ENCODE assay signal across 2 cellular contexts in the genomic region with DNA sequence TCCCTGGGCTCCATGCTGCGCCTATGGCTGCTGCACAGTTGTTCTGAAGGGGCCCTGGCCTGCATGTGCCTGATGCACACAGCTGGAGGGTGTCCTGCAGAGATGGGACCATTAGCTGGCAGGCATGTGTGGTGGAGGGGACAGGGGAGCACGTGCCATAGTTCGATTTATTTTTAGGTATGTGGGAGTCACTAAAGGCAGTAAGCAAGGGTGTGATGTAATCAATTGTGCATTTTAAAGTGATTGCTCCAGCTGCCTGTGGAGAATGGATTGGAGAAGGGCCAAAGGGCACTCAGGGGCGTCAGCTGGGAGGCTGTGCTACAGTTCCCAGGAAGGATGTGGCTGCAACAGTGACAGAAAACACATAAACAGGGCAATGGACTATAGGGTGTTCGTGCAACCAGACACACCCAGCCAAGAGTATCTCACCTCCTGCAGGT.
A peak's percentile ranks its signal among the peaks of the same experiment; 100 is the strongest.
TF ChIP-seq lines count a peak whose summit lies in the region.

No MANE protein-coding gene starts in this region.

TF ChIP-seq in A549, 52 proteins besides CTCF, POLR2A, EP300 and RAD21 (continued from another document):
- TF ChIP-seq, protein P1, sequence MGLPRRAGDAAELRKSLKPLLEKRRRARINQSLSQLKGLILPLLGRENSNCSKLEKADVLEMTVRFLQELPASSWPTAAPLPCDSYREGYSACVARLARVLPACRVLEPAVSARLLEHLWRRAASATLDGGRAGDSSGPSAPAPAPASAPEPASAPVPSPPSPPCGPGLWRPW (IDR thresholded peaks at IDR 0.05), result no peak
- TF ChIP-seq RNF2 (IDR thresholded peaks at IDR 0.05; ENCODE audit: borderline replicate concordance, low read depth) (no peak), HOXA7 (CRISPR knock-in tag; IDR thresholded peaks at IDR 0.05) (no peak), BHLHE40 (IDR thresholded peaks at IDR 0.05; ENCODE audit: low read depth, low read length) (no peak), MYC (IDR thresholded peaks at IDR 0.05; ENCODE audit: borderline replicate concordance, low read length) (no peak), CBX8 (IDR thresholded peaks at IDR 0.05) (no peak), ZFP36 (IDR thresholded peaks at IDR 0.05; ENCODE audit: borderline replicate concordance, partially characterized antibody) (no peak), CHD2 (IDR thresholded peaks at IDR 0.05; ENCODE audit: low read length, partially characterized antibody) (no peak), FOSB (CRISPR knock-in tag; IDR thresholded peaks at IDR 0.05) (no peak), CEBPB (IDR thresholded peaks at IDR 0.05) (peak; percentile 16 to 60; a peak in 2 of 4 replicates), ZNF302 (CRISPR knock-in tag; IDR thresholded peaks at IDR 0.05) (no peak)
- TF ChIP-seq, protein P2, sequence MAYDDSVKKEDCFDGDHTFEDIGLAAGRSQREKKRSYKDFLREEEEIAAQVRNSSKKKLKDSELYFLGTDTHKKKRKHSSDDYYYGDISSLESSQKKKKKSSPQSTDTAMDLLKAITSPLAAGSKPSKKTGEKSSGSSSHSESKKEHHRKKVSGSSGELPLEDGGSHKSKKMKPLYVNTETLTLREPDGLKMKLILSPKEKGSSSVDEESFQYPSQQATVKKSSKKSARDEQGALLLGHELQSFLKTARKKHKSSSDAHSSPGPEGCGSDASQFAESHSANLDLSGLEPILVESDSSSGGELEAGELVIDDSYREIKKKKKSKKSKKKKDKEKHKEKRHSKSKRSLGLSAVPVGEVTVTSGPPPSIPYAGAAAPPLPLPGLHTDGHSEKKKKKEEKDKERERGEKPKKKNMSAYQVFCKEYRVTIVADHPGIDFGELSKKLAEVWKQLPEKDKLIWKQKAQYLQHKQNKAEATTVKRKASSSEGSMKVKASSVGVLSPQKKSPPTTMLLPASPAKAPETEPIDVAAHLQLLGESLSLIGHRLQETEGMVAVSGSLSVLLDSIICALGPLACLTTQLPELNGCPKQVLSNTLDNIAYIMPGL (CRISPR knock-in tag; IDR thresholded peaks at IDR 0.05; ENCODE audit: borderline replicate concordance), result no peak

TF ChIP-seq in GM23338, 12 proteins besides CTCF, POLR2A, EP300 and RAD21 (continued from another document):
- TF ChIP-seq CREB1 (CRISPR knock-in tag; IDR thresholded peaks at IDR 0.05; ENCODE audit: low read depth), result no peak
- TF ChIP-seq ZNF114 (CRISPR knock-in tag; IDR thresholded peaks at IDR 0.05), result no peak
- no peak for TF ChIP-seq NANOG (IDR thresholded peaks at IDR 0.05; ENCODE audit: borderline replicate concordance)
- TF ChIP-seq, protein P3, sequence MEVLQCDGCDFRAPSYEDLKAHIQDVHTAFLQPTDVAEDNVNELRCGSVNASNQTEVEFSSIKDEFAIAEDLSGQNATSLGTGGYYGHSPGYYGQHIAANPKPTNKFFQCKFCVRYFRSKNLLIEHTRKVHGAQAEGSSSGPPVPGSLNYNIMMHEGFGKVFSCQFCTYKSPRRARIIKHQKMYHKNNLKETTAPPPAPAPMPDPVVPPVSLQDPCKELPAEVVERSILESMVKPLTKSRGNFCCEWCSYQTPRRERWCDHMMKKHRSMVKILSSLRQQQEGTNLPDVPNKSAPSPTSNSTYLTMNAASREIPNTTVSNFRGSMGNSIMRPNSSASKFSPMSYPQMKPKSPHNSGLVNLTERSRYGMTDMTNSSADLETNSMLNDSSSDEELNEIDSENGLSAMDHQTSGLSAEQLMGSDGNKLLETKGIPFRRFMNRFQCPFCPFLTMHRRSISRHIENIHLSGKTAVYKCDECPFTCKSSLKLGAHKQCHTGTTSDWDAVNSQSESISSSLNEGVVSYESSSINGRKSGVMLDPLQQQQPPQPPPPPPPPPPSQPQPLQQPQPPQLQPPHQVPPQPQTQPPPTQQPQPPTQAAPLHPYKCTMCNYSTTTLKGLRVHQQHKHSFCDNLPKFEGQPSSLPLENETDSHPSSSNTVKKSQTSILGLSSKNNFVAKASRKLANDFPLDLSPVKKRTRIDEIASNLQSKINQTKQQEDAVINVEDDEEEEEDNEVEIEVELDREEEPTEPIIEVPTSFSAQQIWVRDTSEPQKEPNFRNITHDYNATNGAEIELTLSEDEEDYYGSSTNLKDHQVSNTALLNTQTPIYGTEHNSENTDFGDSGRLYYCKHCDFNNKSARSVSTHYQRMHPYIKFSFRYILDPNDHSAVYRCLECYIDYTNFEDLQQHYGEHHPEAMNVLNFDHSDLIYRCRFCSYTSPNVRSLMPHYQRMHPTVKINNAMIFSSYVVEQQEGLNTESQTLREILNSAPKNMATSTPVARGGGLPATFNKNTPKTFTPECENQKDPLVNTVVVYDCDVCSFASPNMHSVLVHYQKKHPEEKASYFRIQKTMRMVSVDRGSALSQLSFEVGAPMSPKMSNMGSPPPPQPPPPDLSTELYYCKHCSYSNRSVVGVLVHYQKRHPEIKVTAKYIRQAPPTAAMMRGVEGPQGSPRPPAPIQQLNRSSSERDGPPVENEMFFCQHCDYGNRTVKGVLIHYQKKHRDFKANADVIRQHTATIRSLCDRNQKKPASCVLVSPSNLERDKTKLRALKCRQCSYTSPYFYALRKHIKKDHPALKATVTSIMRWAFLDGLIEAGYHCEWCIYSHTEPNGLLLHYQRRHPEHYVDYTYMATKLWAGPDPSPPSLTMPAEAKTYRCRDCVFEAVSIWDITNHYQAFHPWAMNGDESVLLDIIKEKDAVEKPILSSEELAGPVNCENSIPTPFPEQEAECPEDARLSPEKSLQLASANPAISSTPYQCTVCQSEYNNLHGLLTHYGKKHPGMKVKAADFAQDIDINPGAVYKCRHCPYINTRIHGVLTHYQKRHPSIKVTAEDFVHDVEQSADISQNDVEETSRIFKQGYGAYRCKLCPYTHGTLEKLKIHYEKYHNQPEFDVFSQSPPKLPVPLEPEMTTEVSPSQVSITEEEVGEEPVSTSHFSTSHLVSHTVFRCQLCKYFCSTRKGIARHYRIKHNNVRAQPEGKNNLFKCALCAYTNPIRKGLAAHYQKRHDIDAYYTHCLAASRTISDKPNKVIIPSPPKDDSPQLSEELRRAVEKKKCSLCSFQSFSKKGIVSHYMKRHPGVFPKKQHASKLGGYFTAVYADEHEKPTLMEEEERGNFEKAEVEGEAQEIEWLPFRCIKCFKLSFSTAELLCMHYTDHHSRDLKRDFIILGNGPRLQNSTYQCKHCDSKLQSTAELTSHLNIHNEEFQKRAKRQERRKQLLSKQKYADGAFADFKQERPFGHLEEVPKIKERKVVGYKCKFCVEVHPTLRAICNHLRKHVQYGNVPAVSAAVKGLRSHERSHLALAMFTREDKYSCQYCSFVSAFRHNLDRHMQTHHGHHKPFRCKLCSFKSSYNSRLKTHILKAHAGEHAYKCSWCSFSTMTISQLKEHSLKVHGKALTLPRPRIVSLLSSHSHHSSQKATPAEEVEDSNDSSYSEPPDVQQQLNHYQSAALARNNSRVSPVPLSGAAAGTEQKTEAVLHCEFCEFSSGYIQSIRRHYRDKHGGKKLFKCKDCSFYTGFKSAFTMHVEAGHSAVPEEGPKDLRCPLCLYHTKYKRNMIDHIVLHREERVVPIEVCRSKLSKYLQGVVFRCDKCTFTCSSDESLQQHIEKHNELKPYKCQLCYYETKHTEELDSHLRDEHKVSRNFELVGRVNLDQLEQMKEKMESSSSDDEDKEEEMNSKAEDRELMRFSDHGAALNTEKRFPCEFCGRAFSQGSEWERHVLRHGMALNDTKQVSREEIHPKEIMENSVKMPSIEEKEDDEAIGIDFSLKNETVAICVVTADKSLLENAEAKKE (CRISPR knock-in tag; IDR thresholded peaks at IDR 0.05), result no peak
- no peak for TF ChIP-seq EZH2phosphoT487 (IDR thresholded peaks at IDR 0.05; ENCODE audit: unreplicated experiment)
- TF ChIP-seq EZH2 (IDR thresholded peaks at IDR 0.05; ENCODE audit: low read depth, unreplicated experiment), result no peak
- TF ChIP-seq JUNB (IDR thresholded peaks at IDR 0.05; ENCODE audit: unreplicated experiment), result no peak
TF ChIP-seq in GM23338: peak in this region for 0.
